10 cellular contexts compared by ENCODE assay signal in genomic region chr1:232477728-232478127, GRCh38.
DNase-seq lines count a peak whose midpoint lies in the region; ATAC-seq and TF ChIP-seq lines count a peak whose summit lies in the region.
"Had no signal": no experiment of that assay in that cellular context is flagged by ENCODE, and none has a peak within 500 bp of the region (broad histone marks: within the 10 kb centered on the region; RNA-seq: fewer than 3 reads in every experiment).

No MANE protein-coding gene starts in this region.

- H3K4me1 Mint-ChIP-seq in natural killer cell treated with Interleukin-12 subunit alpha and Interleukin-12 subunit beta and Interleukin-15 and Interleukin-18, amount 100 ng/mL, for 72 hours (ENCODE audit: low read depth in 2 of 2): no peaks in the 10 kb centered on the region
- H3K4me1 Mint-ChIP-seq in T-cell: no peaks in the 10 kb centered on the region

- peak overlapping the region; percentile 35 for H3K4me2 ChIP-seq in skeletal muscle satellite cell (ENCODE audit: low read length)

- no peak for TF ChIP-seq CTCF in RWPE2 (IDR thresholded peaks at IDR 0.05; ENCODE audit: poor library complexity, severe bottlenecking)
- no peak for TF ChIP-seq CTCF in cardiac muscle cell (IDR thresholded peaks at IDR 0.05; ENCODE audit: low read depth, low read length)

- no peak overlapping the region for H3K4me3 Mint-ChIP-seq in natural killer cell treated with Interleukin-12 subunit alpha and Interleukin-12 subunit beta and Interleukin-15 and Interleukin-18, amount 100 ng/mL, for 72 hours
- no peak overlapping the region for H3K4me3 Mint-ChIP-seq in T-cell

- no peaks in the 10 kb centered on the region for H3K36me3 Mint-ChIP-seq in natural killer cell treated with Interleukin-12 subunit alpha and Interleukin-12 subunit beta and Interleukin-15 and Interleukin-18, amount 100 ng/mL, for 72 hours
- peaks cover 3% of the 10 kb centered on the region for H3K36me3 Mint-ChIP-seq in T-cell

- H3K27me3 Mint-ChIP-seq in natural killer cell treated with Interleukin-12 subunit alpha and Interleukin-12 subunit beta and Interleukin-15 and Interleukin-18, amount 100 ng/mL, for 72 hours: peaks cover 22 to 29% of the 10 kb centered on the region in 2 donors
- H3K27me3 Mint-ChIP-seq in T-cell: no peaks in the 10 kb centered on the region

- H3K9me3 ChIP-seq in RWPE2 (ENCODE audit: severe bottlenecking) (no peaks in the 10 kb centered on the region), cardiac muscle cell (ENCODE audit: low read depth) (no peaks in the 10 kb centered on the region), skeletal muscle satellite cell (replicated peaks; ENCODE audit: low read length) (no peaks in the 10 kb centered on the region)

- H3K27ac Mint-ChIP-seq in natural killer cell treated with Interleukin-12 subunit alpha and Interleukin-12 subunit beta and Interleukin-15 and Interleukin-18, amount 100 ng/mL, for 72 hours: no peak overlapping the region
- H3K27ac Mint-ChIP-seq in T-cell: no peak overlapping the region

- CTCF ChIA-PET in T-cell (lab: Charles Lee): no interaction called here

- H3K27ac ChIP-seq in RWPE2 (ENCODE audit: poor library complexity, severe bottlenecking) (no peak overlapping the region), cardiac muscle cell (peak overlapping the region; percentile 21)

- H3K9me3 Mint-ChIP-seq in natural killer cell treated with Interleukin-12 subunit alpha and Interleukin-12 subunit beta and Interleukin-15 and Interleukin-18, amount 100 ng/mL, for 72 hours: no peaks in the 10 kb centered on the region
- no peaks in the 10 kb centered on the region for H3K9me3 Mint-ChIP-seq in T-cell

- no peak overlapping the region for H3K9ac ChIP-seq in skeletal muscle satellite cell (ENCODE audit: low read depth, low read length)

- ATAC-seq in RWPE2 (ENCODE audit: low read depth): peak; percentile 88
- ATAC-seq in natural killer cell treated with Interleukin-12 subunit alpha and Interleukin-12 subunit beta and Interleukin-15 and Interleukin-18, amount 100 ng/mL, for 72 hours: no peak
- no peak for ATAC-seq in T-cell (replicated peaks in 1 of 4)
- no peak for ATAC-seq in GM19455 (IDR thresholded peaks at IDR 0.05; ENCODE audit: unreplicated experiment)
- ATAC-seq: GM12878 had no signal

- POLR2A ChIA-PET in T-cell (lab: Charles Lee): no interaction called here

- H3K4me1 ChIP-seq in RWPE2 (ENCODE audit: insufficient read depth, poor library complexity, severe bottlenecking) (peaks cover 25% of the 10 kb centered on the region), cardiac muscle cell (ENCODE audit: low read depth) (peaks cover 32% of the 10 kb centered on the region), skeletal muscle satellite cell (ENCODE audit: control insufficient read depth, insufficient read depth, low read length) (peaks cover 28% of the 10 kb centered on the region)

- H3K4me3 ChIP-seq in RWPE2 (ENCODE audit: severe bottlenecking) (no peak overlapping the region), cardiac muscle cell (no peak overlapping the region), skeletal muscle satellite cell (ENCODE audit: low read length) (no peak overlapping the region)
- H3K4me3 ChIP-seq: GM12878 had no signal

- peak; percentile 42 for DNase-seq in HCEC 1CT
- peak; percentile 43 for DNase-seq in RWPE2 (ENCODE audit: low spot score)
- DNase-seq in cardiac muscle cell (ENCODE audit: low read depth in 1 of 2, low spot score in 1 of 2): peak in 1 of 2 donors; percentile 87
- no peak for DNase-seq in natural killer cell treated with Interleukin-12 subunit alpha and Interleukin-12 subunit beta and Interleukin-15 and Interleukin-18, amount 100 ng/mL, for 72 hours (ENCODE audit: low spot score)
- DNase-seq in stimulated activated CD4-positive, alpha-beta T cell treated with anti-CD3 and anti-CD28 coated beads, Interleukin-12 subunit alpha, Interleukin-12 subunit beta, amount 100 ng/mL, for 4 hours: no peak
- no peak for DNase-seq in T-cell
- DNase-seq: effector CD4-positive, alpha-beta T cell had no signal

- no peaks in the 10 kb centered on the region for H3K36me3 ChIP-seq in RWPE2 (ENCODE audit: low read depth)
- H3K36me3 ChIP-seq in cardiac muscle cell: peaks cover 41% of the 10 kb centered on the region
- H3K36me3 ChIP-seq in skeletal muscle satellite cell (ENCODE audit: insufficient read depth, low read length): no peaks in the 10 kb centered on the region

- H3K27me3 ChIP-seq in RWPE2 (ENCODE audit: insufficient read depth, poor library complexity, severe bottlenecking) (no peaks in the 10 kb centered on the region), cardiac muscle cell (no peaks in the 10 kb centered on the region), skeletal muscle satellite cell (ENCODE audit: control insufficient read depth, insufficient read depth, low read length) (peaks cover 6% of the 10 kb centered on the region)

Comparison
In these comparisons a context has a peak if more than half of its experiments do, and no peak if none do; other contexts are left out.
1. DNase-seq: peak in HCEC 1CT (single experiment) and RWPE2 (single experiment); none in natural killer cell treated with Interleukin-12 subunit alpha and Interleukin-12 subunit beta and Interleukin-15 and Interleukin-18, amount 100 ng/mL, for 72 hours (single experiment), stimulated activated CD4-positive, alpha-beta T cell treated with anti-CD3 and anti-CD28 coated beads, Interleukin-12 subunit alpha, Interleukin-12 subunit beta, amount 100 ng/mL, for 4 hours (single experiment) and T-cell (0 of 34).